In the genomic region with DNA sequence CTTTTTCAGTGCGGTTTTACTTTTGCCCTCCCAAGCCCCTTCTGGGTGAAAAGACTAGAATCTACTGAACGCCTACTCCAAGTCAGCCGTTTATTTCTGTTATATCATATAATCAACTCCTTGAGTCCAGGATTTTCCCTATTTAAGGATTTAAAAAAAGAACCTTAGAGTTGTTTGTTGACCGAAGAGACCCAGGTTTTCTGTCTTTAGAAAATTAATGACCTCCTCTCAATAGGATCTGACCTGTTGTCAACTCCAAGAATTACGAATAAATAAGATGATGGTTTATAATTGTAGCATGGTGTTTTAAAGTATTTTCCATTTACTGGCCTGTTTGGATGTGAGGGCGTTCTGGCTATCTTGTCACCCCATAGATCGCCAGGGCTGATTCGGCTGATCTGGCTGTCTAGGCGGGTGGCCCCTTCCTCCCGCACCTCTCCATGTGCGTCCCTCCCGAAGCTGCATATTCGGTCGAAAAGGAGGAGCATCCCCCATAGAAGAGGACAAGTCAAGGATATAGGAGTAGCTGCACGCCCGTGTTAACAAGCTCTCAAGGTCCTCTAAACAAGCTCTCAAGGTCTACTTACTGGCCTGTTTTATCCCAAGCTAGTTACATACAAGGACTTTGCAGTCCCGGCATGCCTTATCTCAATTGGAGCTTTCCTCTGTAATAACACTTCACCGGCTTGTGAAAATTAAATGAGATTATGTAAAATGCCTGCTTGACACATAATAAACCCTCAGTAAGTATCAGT, we compare ENCODE assay signal across 8 cellular contexts. TPM values are rescaled to one million over a fixed set of nuclear protein-coding genes. Genes with fewer than 3 reads are reported as not detected.
DNase-seq lines count a peak whose midpoint lies in the region; ATAC-seq and TF ChIP-seq lines count a peak whose summit lies in the region.

No MANE protein-coding gene starts in this region.

- peak overlapping the region; percentile 100 for H3K27ac Mint-ChIP-seq in chondrocyte (ENCODE audit: unreplicated experiment)

- peaks cover 2% of the 10 kb centered on the region for H3K36me3 Mint-ChIP-seq in chondrocyte (ENCODE audit: low read depth)

- H3K4me3 ChIP-seq in muscle layer of colon (ENCODE audit: low read depth in 1 of 2, low read length in 2 of 2): peak overlapping the region; percentile 81 to 83

- H3K4me1 Mint-ChIP-seq in chondrocyte (ENCODE audit: low read depth): peaks cover 37% of the 10 kb centered on the region

- peak overlapping the region; percentile 96 for H3K27ac ChIP-seq in muscle layer of colon (ENCODE audit: low read depth, low read length)

- no peaks in the 10 kb centered on the region for H3K36me3 ChIP-seq in muscle layer of colon (ENCODE audit: insufficient read depth, low read length)

- no peaks in the 10 kb centered on the region for H3K27me3 Mint-ChIP-seq in chondrocyte (ENCODE audit: low read depth)

- H3K9me3 Mint-ChIP-seq in chondrocyte (ENCODE audit: low read depth): no peaks in the 10 kb centered on the region

- peaks cover 18% of the 10 kb centered on the region for H3K4me1 ChIP-seq in muscle layer of colon (ENCODE audit: insufficient read depth, low read length)

- peak; percentile 94 for DNase-seq in DMS79 treated with DMSO at 0.1 percent for 48 hours (lab: John Stamatoyannopoulos, UW)
- DNase-seq in NCI-H2227 (lab: John Stamatoyannopoulos, UW; ENCODE audit: unreplicated experiment): peak; percentile 41
- DNase-seq in chondrocyte (ENCODE audit: low spot score): no peak
- DNase-seq in NCI-H2081 (lab: John Stamatoyannopoulos, UW): no peak
- DNase-seq in NK-92 treated with Interleukin-12 subunit alpha and Interleukin-12 subunit beta, amount 100 ng/mL, for 24 hours (lab: John Stamatoyannopoulos, UW): no peak

- H3K9me3 ChIP-seq in muscle layer of colon (ENCODE audit: low read length): no peaks in the 10 kb centered on the region

- H3K9ac ChIP-seq in muscle layer of colon (ENCODE audit: low read length): peak overlapping the region; percentile 30

- ATAC-seq in GM21528 (IDR thresholded peaks at IDR 0.05; ENCODE audit: low FRiP score, unreplicated experiment) (no peak), HG02884 (IDR thresholded peaks at IDR 0.05; ENCODE audit: unreplicated experiment) (no peak)

- peak overlapping the region; percentile 97 for H3K4me3 Mint-ChIP-seq in chondrocyte (ENCODE audit: unreplicated experiment)

- no peak for TF ChIP-seq CTCF in chondrocyte (IDR thresholded peaks at IDR 0.05)

- no peaks in the 10 kb centered on the region for H3K27me3 ChIP-seq in muscle layer of colon (ENCODE audit: control insufficient read depth in 1 of 2, insufficient read depth in 2 of 2, low read length in 2 of 2)

RNA-seq across cellular contexts. Expression of a gene that starts 1.1 kb away (rescaled TPM):
- total RNA-seq in chondrocyte: 53.9 to 63.0 TPM (median 56.3 TPM) in 3 replicates

Comparison
In these comparisons a context has a peak if more than half of its experiments do, and no peak if none do; other contexts are left out.
1. DNase-seq: peak in DMS79 treated with DMSO at 0.1 percent for 48 hours (single experiment) and NCI-H2227 (single experiment); none in chondrocyte (single experiment), NCI-H2081 (0 of 2) and NK-92 treated with Interleukin-12 subunit alpha and Interleukin-12 subunit beta, amount 100 ng/mL, for 24 hours (single experiment).